Comparison of ENCODE assay signal across 9 cellular contexts in genomic region chr3:60081381-60082095, GRCh38.
DNase-seq lines count a peak whose midpoint lies in the region; ATAC-seq and TF ChIP-seq lines count a peak whose summit lies in the region.
"Had no signal": no experiment of that assay in that cellular context is flagged by ENCODE, and none has a peak within 500 bp of the region (broad histone marks: within the 10 kb centered on the region; RNA-seq: fewer than 3 reads in every experiment).

No MANE protein-coding gene starts in this region.

- no peaks in the 10 kb centered on the region for H3K27me3 ChIP-seq in heart left ventricle

- H3K27me3 Mint-ChIP-seq in activated T-helper 17 cell treated with anti-CD3 and anti-CD28 coated beads, Interleukin-2, amount 50 U/mL, for 72 hours: no peaks in the 10 kb centered on the region
- no peaks in the 10 kb centered on the region for H3K27me3 Mint-ChIP-seq in mesothelial cell of epicardium (ENCODE audit: low read depth)

- peak overlapping the region; percentile 45 for H3K4me3 Mint-ChIP-seq in activated T-helper 17 cell treated with anti-CD3 and anti-CD28 coated beads, Interleukin-2, amount 50 U/mL, for 72 hours
- no peak overlapping the region for H3K4me3 Mint-ChIP-seq in mesothelial cell of epicardium

- peak overlapping the region; percentile 46 for H3K27ac Mint-ChIP-seq in activated T-helper 17 cell treated with anti-CD3 and anti-CD28 coated beads, Interleukin-2, amount 50 U/mL, for 72 hours
- H3K27ac Mint-ChIP-seq in mesothelial cell of epicardium: no peak overlapping the region

- TF ChIP-seq CTCF in mesothelial cell of epicardium (IDR thresholded peaks at IDR 0.05; ENCODE audit: unreplicated experiment): no peak
- TF ChIP-seq CTCF in heart left ventricle (IDR thresholded peaks at IDR 0.05): no peak

- H3K9me3 ChIP-seq in heart left ventricle: peaks cover 0 to 16% (median 6%) of the 10 kb centered on the region in 12 donors

- WGBS in heart left ventricle, 4 donors: 72 to 76% (median 74%) methylated on average over 5 of the region's 5 CpGs

- peaks cover 0 to 5% (median 0%) of the 10 kb centered on the region in 12 donors for H3K4me1 ChIP-seq in heart left ventricle

- H3K36me3 Mint-ChIP-seq in activated T-helper 17 cell treated with anti-CD3 and anti-CD28 coated beads, Interleukin-2, amount 50 U/mL, for 72 hours (ENCODE audit: low read depth): no peaks in the 10 kb centered on the region
- H3K36me3 Mint-ChIP-seq in mesothelial cell of epicardium: peaks cover 2% of the 10 kb centered on the region

- peaks cover 4% of the 10 kb centered on the region for H3K9me3 Mint-ChIP-seq in activated T-helper 17 cell treated with anti-CD3 and anti-CD28 coated beads, Interleukin-2, amount 50 U/mL, for 72 hours
- H3K9me3 Mint-ChIP-seq in mesothelial cell of epicardium: peaks cover 33% of the 10 kb centered on the region

- no peak overlapping the region for H3K27ac ChIP-seq in heart left ventricle

- in situ Hi-C loops in G401 (cut with HindIII; ENCODE audit: low sequenced_read_pairs): no loop called here

- no peaks in the 10 kb centered on the region for H3K36me3 ChIP-seq in heart left ventricle

- H3K4me3 ChIP-seq in heart left ventricle: no peak overlapping the region

- ATAC-seq in GM19455 (IDR thresholded peaks at IDR 0.05; ENCODE audit: unreplicated experiment) (peak; percentile 64), HG03565 (IDR thresholded peaks at IDR 0.05; ENCODE audit: unreplicated experiment) (peak; percentile 68), heart left ventricle (no peak)
- ATAC-seq in activated T-helper 17 cell treated with anti-CD3 and anti-CD28 coated beads, Interleukin-2, amount 50 U/mL, for 72 hours (replicated peaks): no peak

- intact Hi-C loops in heart left ventricle (cut with DNase I): no loop called here

- no peak for TF ChIP-seq POLR2A in heart left ventricle (IDR thresholded peaks at IDR 0.05)

- DNase-seq in GF-D8 (lab: John Stamatoyannopoulos, UW) (peak; percentile 15), NCI-H345 treated with DMSO at 0.1 percent for 48 hours (lab: John Stamatoyannopoulos, UW; ENCODE audit: unreplicated experiment) (no peak), G401 (ENCODE audit: low spot score) (no peak), mesothelial cell of epicardium (ENCODE audit: low spot score in 2 of 2, unreplicated experiment in 2 of 2) (no peak), heart left ventricle (no peak)
- DNase-seq: amygdala had no signal

- peaks cover 27% of the 10 kb centered on the region for H3K4me1 Mint-ChIP-seq in activated T-helper 17 cell treated with anti-CD3 and anti-CD28 coated beads, Interleukin-2, amount 50 U/mL, for 72 hours
- no peaks in the 10 kb centered on the region for H3K4me1 Mint-ChIP-seq in mesothelial cell of epicardium

Comparison
In these comparisons a context has a peak if more than half of its experiments do, and no peak if none do; other contexts are left out.
1. ATAC-seq: peak in GM19455 (single experiment) and HG03565 (single experiment); none in activated T-helper 17 cell treated with anti-CD3 and anti-CD28 coated beads, Interleukin-2, amount 50 U/mL, for 72 hours (single experiment) and heart left ventricle (0 of 4).